2 cellular contexts compared by ENCODE assay signal in the genomic region with DNA sequence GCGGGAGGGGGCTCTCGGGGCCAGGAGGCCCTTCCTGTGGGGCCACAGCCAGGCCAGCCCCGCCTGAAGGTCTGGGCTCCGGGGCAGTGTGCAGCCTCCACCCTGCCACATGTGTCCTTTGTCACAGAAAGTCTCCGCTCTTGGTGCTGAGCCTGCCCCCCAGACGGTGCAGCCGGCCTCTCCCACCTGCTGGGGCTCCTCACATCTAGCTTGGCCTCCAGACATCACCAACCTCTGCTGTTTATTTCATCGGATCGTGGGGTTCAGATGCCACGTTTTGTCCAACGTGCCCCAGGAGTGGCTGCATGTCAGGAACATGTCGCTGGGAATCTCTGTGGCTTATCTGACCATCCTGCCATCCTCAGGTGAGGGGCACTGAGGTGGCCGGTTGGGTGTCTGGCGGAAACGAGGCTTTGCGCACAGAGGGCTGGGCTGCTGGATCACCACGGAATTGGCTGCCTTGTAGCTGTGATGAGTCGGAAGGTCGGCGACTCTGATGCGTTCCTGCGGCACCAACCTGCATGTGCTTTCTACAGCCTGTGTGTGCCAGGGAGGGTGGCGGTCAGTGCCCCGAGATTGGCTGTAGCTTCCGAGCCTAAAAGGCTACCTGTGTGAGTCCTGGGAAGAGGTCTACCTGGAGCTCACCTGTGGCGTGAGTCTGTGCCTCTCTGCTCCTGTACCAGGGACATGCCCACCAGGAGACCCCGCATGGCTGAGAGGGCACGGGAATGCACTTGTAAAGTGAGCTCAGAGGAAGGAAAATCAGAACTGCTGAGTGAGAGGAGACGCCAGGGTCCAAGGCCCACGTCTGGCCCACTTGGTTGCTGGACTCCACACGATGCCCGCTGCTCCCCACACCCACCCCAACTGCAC.
TF ChIP-seq lines count a peak whose summit lies in the region.

No MANE protein-coding gene starts in this region.

TF ChIP-seq in SK-N-SH, 30 proteins besides CTCF, POLR2A, EP300 and RAD21 (continued from another document):
- TF ChIP-seq MXI1 (IDR thresholded peaks at IDR 0.05; ENCODE audit: low read depth, low read length), result no peak
- TF ChIP-seq RFX5 (IDR thresholded peaks at IDR 0.05; ENCODE audit: low read length), result no peak
- TF ChIP-seq GABPA (IDR thresholded peaks at IDR 0.05; ENCODE audit: low read depth), result no peak
- TF ChIP-seq FOXM1 (IDR thresholded peaks at IDR 0.05; ENCODE audit: low read depth), result no peak
- no peak for TF ChIP-seq YY1 (IDR thresholded peaks at IDR 0.05; ENCODE audit: low read depth)
- TF ChIP-seq, protein P1, sequence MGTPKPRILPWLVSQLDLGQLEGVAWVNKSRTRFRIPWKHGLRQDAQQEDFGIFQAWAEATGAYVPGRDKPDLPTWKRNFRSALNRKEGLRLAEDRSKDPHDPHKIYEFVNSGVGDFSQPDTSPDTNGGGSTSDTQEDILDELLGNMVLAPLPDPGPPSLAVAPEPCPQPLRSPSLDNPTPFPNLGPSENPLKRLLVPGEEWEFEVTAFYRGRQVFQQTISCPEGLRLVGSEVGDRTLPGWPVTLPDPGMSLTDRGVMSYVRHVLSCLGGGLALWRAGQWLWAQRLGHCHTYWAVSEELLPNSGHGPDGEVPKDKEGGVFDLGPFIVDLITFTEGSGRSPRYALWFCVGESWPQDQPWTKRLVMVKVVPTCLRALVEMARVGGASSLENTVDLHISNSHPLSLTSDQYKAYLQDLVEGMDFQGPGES (IDR thresholded peaks at IDR 0.05; ENCODE audit: low read depth, low read length), result no peak
- no peak for TF ChIP-seq RCOR1 (IDR thresholded peaks at IDR 0.05; ENCODE audit: low read length)
- TF ChIP-seq JUND (IDR thresholded peaks at IDR 0.05), result no peak
- TF ChIP-seq, protein P2, sequence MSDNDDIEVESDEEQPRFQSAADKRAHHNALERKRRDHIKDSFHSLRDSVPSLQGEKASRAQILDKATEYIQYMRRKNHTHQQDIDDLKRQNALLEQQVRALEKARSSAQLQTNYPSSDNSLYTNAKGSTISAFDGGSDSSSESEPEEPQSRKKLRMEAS (IDR thresholded peaks at IDR 0.05; ENCODE audit: low read depth), result no peak
- TF ChIP-seq FOSL2 (IDR thresholded peaks at IDR 0.05; ENCODE audit: borderline replicate concordance, low read depth), result no peak
TF ChIP-seq in SK-N-SH: peak in this region for 0.

TF ChIP-seq in SK-N-SH treated with all-trans-retinoic acid at 6 μM for 48 hours, 23 proteins besides CTCF, POLR2A, EP300 and RAD21 (continued from another document):
- TF ChIP-seq, protein P3, sequence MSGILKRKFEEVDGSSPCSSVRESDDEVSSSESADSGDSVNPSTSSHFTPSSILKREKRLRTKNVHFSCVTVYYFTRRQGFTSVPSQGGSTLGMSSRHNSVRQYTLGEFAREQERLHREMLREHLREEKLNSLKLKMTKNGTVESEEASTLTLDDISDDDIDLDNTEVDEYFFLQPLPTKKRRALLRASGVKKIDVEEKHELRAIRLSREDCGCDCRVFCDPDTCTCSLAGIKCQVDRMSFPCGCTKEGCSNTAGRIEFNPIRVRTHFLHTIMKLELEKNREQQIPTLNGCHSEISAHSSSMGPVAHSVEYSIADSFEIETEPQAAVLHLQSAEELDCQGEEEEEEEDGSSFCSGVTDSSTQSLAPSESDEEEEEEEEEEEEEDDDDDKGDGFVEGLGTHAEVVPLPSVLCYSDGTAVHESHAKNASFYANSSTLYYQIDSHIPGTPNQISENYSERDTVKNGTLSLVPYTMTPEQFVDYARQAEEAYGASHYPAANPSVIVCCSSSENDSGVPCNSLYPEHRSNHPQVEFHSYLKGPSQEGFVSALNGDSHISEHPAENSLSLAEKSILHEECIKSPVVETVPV (CRISPR knock-in tag; IDR thresholded peaks at IDR 0.05), result no peak
- no peak for TF ChIP-seq GLIS3 (CRISPR knock-in tag; IDR thresholded peaks at IDR 0.05)
- no peak for TF ChIP-seq ZNF70 (CRISPR knock-in tag; IDR thresholded peaks at IDR 0.05)
- TF ChIP-seq SNAI2 (CRISPR knock-in tag; IDR thresholded peaks at IDR 0.05), result no peak
- TF ChIP-seq ZFP30 (CRISPR knock-in tag; IDR thresholded peaks at IDR 0.05), result no peak
